Comparison of ENCODE assay signal across 1 cellular context in genomic region chr13:79314652-79315051, GRCh38.
TF ChIP-seq lines count a peak whose summit lies in the region.

No MANE protein-coding gene starts in this region.

TF ChIP-seq in K562, 482 proteins besides CTCF, POLR2A, EP300 and RAD21 (continued from another document):
- no peak for TF ChIP-seq REST (CRISPR knock-in tag; IDR thresholded peaks at IDR 0.05; ENCODE audit: low read depth)
- 0 out of 2 replicates have a peak, but pooled peaks have one; percentile 6 for TF ChIP-seq CBFA2T3 (IDR thresholded peaks at IDR 0.05)
